In the genomic region with DNA sequence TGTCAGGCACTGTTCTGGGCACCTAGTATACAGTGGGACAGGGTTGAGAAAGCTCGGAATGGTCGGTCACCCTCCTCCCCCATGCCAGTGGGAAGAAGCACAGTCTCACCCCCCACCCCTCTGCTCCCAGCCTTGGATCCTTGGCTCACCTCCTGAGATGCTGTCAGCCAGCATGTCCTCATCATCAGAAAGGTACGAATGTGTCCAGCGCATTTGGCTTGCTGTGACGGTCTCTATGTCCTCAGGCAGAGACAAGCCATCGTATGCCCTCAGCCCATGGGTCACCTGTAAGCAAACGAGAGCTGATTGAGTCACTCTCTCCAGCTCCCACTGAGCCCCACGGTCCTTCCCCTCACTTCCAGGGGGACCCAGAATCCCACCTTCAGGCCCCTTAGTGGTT, we compare ENCODE assay signal across 15 cellular contexts. TPM values are rescaled to one million over a fixed set of nuclear protein-coding genes. Genes with fewer than 3 reads are reported as not detected.
DNase-seq lines count a peak whose midpoint lies in the region; ATAC-seq, FAIRE-seq and TF ChIP-seq lines count a peak whose summit lies in the region.
"Had no signal": no experiment of that assay in that cellular context is flagged by ENCODE, and none has a peak within 500 bp of the region (broad histone marks: within the 10 kb centered on the region; RNA-seq: fewer than 3 reads in every experiment).

No MANE protein-coding gene starts in this region.

- H2BK120ac ChIP-seq in trophoblast cell (ENCODE audit: insufficient read depth, low read length, poor library complexity), result no peak overlapping the region

- H3K23ac ChIP-seq in trophoblast cell (ENCODE audit: low read length), result no peak overlapping the region

- no peak overlapping the region for H2AK5ac ChIP-seq in trophoblast cell (ENCODE audit: low read length)

- no peak overlapping the region for H3K4me2 ChIP-seq in trophoblast cell (ENCODE audit: low read length)

- no peak overlapping the region for H3K14ac ChIP-seq in trophoblast cell (ENCODE audit: low read length)

- peaks cover 24% of the 10 kb centered on the region for H3K4me1 ChIP-seq in cardiac muscle cell (ENCODE audit: low read depth)
- peaks cover 34 to 42% of the 10 kb centered on the region in 2 experiments for H3K4me1 ChIP-seq in trophoblast cell (ENCODE audit: control insufficient read depth in 1 of 2, insufficient read depth in 2 of 2, low read length in 2 of 2)
- H3K4me1 ChIP-seq in upper lobe of left lung, result peaks cover 14 to 38% (median 33%) of the 10 kb centered on the region in 4 donors
- H3K4me1 ChIP-seq in foreskin keratinocyte, result no peaks in the 10 kb centered on the region
- H3K4me1 ChIP-seq: BE2C had no signal

- no peak overlapping the region for H3K9ac ChIP-seq in trophoblast cell (ENCODE audit: low read length)

- no peak overlapping the region for H3K18ac ChIP-seq in trophoblast cell (ENCODE audit: low read length)

- no peak overlapping the region for H2BK12ac ChIP-seq in trophoblast cell (ENCODE audit: low read length)

- peaks cover 19% of the 10 kb centered on the region for H3K36me3 ChIP-seq in cardiac muscle cell
- H3K36me3 ChIP-seq in trophoblast cell (ENCODE audit: control insufficient read depth in 1 of 2, insufficient read depth in 2 of 2, low read length in 2 of 2), result peaks cover 49 to 57% of the 10 kb centered on the region in 2 experiments
- peaks cover 3 to 36% (median 18%) of the 10 kb centered on the region in 4 donors for H3K36me3 ChIP-seq in upper lobe of left lung
- H3K36me3 ChIP-seq: BE2C had no signal

- no peak overlapping the region for H4K91ac ChIP-seq in trophoblast cell (ENCODE audit: low read depth, low read length)

- H3K9me3 ChIP-seq in cardiac muscle cell (ENCODE audit: low read depth), result no peaks in the 10 kb centered on the region
- H3K9me3 ChIP-seq in trophoblast cell (ENCODE audit: insufficient read depth, low read depth, low read length), result no peaks in the 10 kb centered on the region
- no peaks in the 10 kb centered on the region for H3K9me3 ChIP-seq in upper lobe of left lung
- H3K9me3 ChIP-seq: BE2C had no signal

- H4K12ac ChIP-seq in trophoblast cell (ENCODE audit: low read depth, low read length), result no peak overlapping the region

- no peak overlapping the region for H2AFZ ChIP-seq in trophoblast cell (ENCODE audit: insufficient read depth, low read length, poor library complexity)

- no peak for TF ChIP-seq EP300 in upper lobe of left lung (IDR thresholded peaks at IDR 0.05)

- ATAC-seq in upper lobe of left lung (ENCODE audit: low FRiP score in 2 of 2) (no peak), foreskin keratinocyte (no peak)
- no peak for ATAC-seq in activated CD4-positive, CD25-positive, alpha-beta regulatory T cell treated with anti-CD3 and anti-CD28 coated beads, Interleukin-2, amount 50 U/mL, for 24 hours

- no peak overlapping the region for H4K8ac ChIP-seq in trophoblast cell (ENCODE audit: low read depth, low read length)

- H3K27me3 ChIP-seq in cardiac muscle cell (no peaks in the 10 kb centered on the region), trophoblast cell (ENCODE audit: insufficient read depth, low read length) (no peaks in the 10 kb centered on the region), upper lobe of left lung (no peaks in the 10 kb centered on the region), foreskin keratinocyte (no peaks in the 10 kb centered on the region)
- H3K27me3 ChIP-seq: BE2C had no signal

- WGBS in adipose tissue, 3 donors, result 66 to 91% (median 76%) methylated on average over 8 of the region's 8 CpGs
- WGBS in trophoblast cell (ENCODE audit: extremely low coverage, insufficient coverage, insufficient read length), result no CpG with 5 or more reads among the region's 8 CpGs
- 90 to 93% methylated on average over 7 to 8 of the region's 8 CpGs for WGBS in upper lobe of left lung, 2 donors

- H3K4ac ChIP-seq in trophoblast cell (ENCODE audit: low read depth, low read length), result no peak overlapping the region

- peaks cover 33% of the 10 kb centered on the region for H3K79me1 ChIP-seq in trophoblast cell (ENCODE audit: low read length)

- H3K4me3 ChIP-seq in cardiac muscle cell (no peak overlapping the region), trophoblast cell (ENCODE audit: low read depth, low read length) (no peak overlapping the region), upper lobe of left lung (no peak overlapping the region)

- no peak for TF ChIP-seq POLR2A in upper lobe of left lung (IDR thresholded peaks at IDR 0.05)

- H2BK5ac ChIP-seq in trophoblast cell (ENCODE audit: low read depth, low read length, poor library complexity), result no peak overlapping the region

- no peak for TF ChIP-seq CTCF in cardiac muscle cell (IDR thresholded peaks at IDR 0.05; ENCODE audit: low read depth, low read length)
- TF ChIP-seq CTCF in upper lobe of left lung (IDR thresholded peaks at IDR 0.05), result no peak
- TF ChIP-seq CTCF in D721Med (IDR thresholded peaks at IDR 0.05; ENCODE audit: insufficient read depth, missing control alignments), result no peak
- no peak for TF ChIP-seq CTCF in foreskin keratinocyte (conservative IDR thresholded peaks at IDR 0.05)

- DNase-seq in cardiac muscle cell (ENCODE audit: low read depth in 1 of 2, low spot score in 1 of 2) (no peak), trophoblast cell (peak; percentile 52 to 71), upper lobe of left lung (no peak), NCI-H146 (lab: John Stamatoyannopoulos, UW) (no peak), D721Med (ENCODE audit: insufficient read length, low spot score) (no peak), foreskin keratinocyte (no peak)
- DNase-seq: activated naive CD4-positive, alpha-beta T cell treated with anti-CD3 and anti-CD28 coated beads, Interleukin-2, amount 10 ng/mL, durations not matched to agents 7 days and 5 days; BE2C; DMS53; NCI-H2107; NCI-H774; T-helper 1 cell had no signal

- peaks cover 2% of the 10 kb centered on the region for H3K79me2 ChIP-seq in trophoblast cell (ENCODE audit: control insufficient read depth, insufficient read depth, low read length, poor library complexity)

- H3K27ac ChIP-seq in adipose tissue (ENCODE audit: low read depth, low read length), result peak overlapping the region; percentile 15
- H3K27ac ChIP-seq in cardiac muscle cell, result peak overlapping the region; percentile 75
- no peak overlapping the region for H3K27ac ChIP-seq in trophoblast cell (ENCODE audit: low read depth, low read length)
- peak overlapping the region in 3 of 4 donors; percentile 46 to 60 (median 51) for H3K27ac ChIP-seq in upper lobe of left lung
- no peak overlapping the region for H3K27ac ChIP-seq in foreskin keratinocyte

- FAIRE-seq in D721Med (lab: Jason Lieb, UNC), result no peak
- FAIRE-seq: keratinocyte had no signal

RNA-seq across cellular contexts. Expression of a gene that starts 41.1 kb away (rescaled TPM):
- 100 to 1,000 TPM in 2 of 3 donors, 10 to 100 TPM in 1; 34.7 to 225 (median 214) TPM for polyA plus RNA-seq in adipose tissue
- 112 and 193 TPM in 2 replicates for total RNA-seq in cardiac muscle cell
- 62.3 and 96.2 TPM in 2 replicates for polyA plus RNA-seq in cardiac muscle cell
- 97.2 and 106 TPM in 2 replicates for polyA plus RNA-seq in trophoblast cell (2013)
- total RNA-seq in upper lobe of left lung, result 100 to 1,000 TPM; 104 to 433 (median 227) TPM
- 44.6 and 57.5 TPM in 2 replicates for total RNA-seq in foreskin keratinocyte
- polyA plus RNA-seq in foreskin keratinocyte, result 36.2 and 44.7 TPM in 2 replicates

Comparison
In these comparisons a context has a peak if more than half of its experiments do, and no peak if none do; other contexts are left out.
1. H3K27ac ChIP-seq: peak in adipose tissue (single experiment), cardiac muscle cell (single experiment) and upper lobe of left lung (3 of 4); none in trophoblast cell (single experiment) and foreskin keratinocyte (single experiment).
2. DNase-seq: peak in trophoblast cell (2 of 2); none in cardiac muscle cell (0 of 2), upper lobe of left lung (0 of 2), NCI-H146 (single experiment), D721Med (single experiment) and foreskin keratinocyte (0 of 2).